Comparison of ENCODE assay signal across 16 cellular contexts in the genomic region with DNA sequence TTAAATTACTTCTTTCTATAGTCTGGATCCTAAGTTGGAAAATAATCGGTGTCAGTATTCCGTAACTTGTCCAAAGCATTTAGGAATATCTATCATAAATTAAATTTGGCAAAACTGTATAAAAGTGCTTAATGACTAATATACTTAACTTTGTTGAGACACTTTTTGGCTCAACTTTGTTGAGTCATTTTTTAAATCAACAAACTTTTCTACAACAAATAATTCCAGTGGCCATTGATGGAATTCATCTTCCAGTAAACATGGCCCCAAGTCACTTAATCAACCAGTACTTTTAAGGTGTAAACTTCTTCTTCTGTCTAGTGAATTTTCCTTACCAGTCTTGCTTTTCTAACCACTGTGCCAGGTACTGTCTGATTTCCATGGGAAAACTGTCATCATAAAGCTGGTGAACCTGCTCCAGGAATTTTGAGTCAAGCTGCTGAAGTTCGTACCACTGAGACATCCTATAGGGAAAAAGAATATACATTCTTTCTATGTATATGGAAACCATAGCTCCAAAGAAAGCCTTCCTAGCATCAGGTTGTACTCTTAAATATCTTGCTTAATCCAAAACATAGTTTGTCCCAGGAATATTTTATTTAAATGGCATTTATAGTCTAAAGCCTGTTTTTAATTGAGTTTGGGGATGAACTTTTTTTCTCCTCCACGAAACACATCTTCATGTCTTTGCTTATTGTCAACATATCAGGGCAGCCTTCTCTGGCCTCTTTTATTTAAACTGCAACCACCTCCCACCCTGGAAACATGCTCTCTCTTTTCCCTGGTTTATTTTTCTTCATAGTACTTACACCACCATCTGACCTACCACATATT. TPM values are rescaled to one million over a fixed set of nuclear protein-coding genes. Genes with fewer than 3 reads are reported as not detected.
DNase-seq lines count a peak whose midpoint lies in the region; ATAC-seq, FAIRE-seq and TF ChIP-seq lines count a peak whose summit lies in the region.
"Had no signal": no experiment of that assay in that cellular context is flagged by ENCODE, and none has a peak within 500 bp of the region (broad histone marks: within the 10 kb centered on the region; RNA-seq: fewer than 3 reads in every experiment).

No MANE protein-coding gene starts in this region.

- DNase-seq in activated naive CD4-positive, alpha-beta T cell treated with anti-CD3 and anti-CD28 coated beads for 36 hours: no peak
- no peak for DNase-seq in activated naive CD4-positive, alpha-beta T cell treated with anti-CD3 and anti-CD28 coated beads, Interleukin-2, amount 50 U/mL, for 16 hours
- peak; percentile 44 for DNase-seq in M059J (ENCODE audit: low read depth)
- peak; percentile 59 for DNase-seq in bronchial epithelial cell (ENCODE audit: low read depth)
- peak; percentile 30 for DNase-seq in renal cortical epithelial cell (ENCODE audit: low read depth)
- DNase-seq in WTC11 (ENCODE audit: low spot score): no peak
- no peak for DNase-seq in SIG-M5 (lab: John Stamatoyannopoulos, UW)
- DNase-seq: DMS 273 treated with DMSO at 0.1 percent for 48 hours, left ventricle myocardium superior, MG63, NCI-H187 treated with DMSO at 0.1 percent for 48 hours, NCI-H510A treated with DMSO at 0.1 percent for 48 hours, upper lobe of left lung had no signal

- no peaks in the 10 kb centered on the region for H3K27me3 ChIP-seq in bronchial epithelial cell (ENCODE audit: control insufficient read depth, insufficient read depth, low read length)
- H3K27me3 ChIP-seq: MG63, upper lobe of left lung had no signal

- H3K9me3 Mint-ChIP-seq in activated naive CD4-positive, alpha-beta T cell treated with anti-CD3 and anti-CD28 coated beads for 36 hours: peaks cover 6% of the 10 kb centered on the region
- no peaks in the 10 kb centered on the region for H3K9me3 Mint-ChIP-seq in WTC11
- H3K9me3 Mint-ChIP-seq: nephron had no signal

- POLR2A ChIA-PET in WTC11 (lab: Charles Lee): no interaction called here

- H3K4me3 ChIP-seq in bronchial epithelial cell (ENCODE audit: low read depth, low read length): no peak overlapping the region
- H3K4me3 ChIP-seq: MG63, upper lobe of left lung had no signal

- H3K27me3 Mint-ChIP-seq in activated naive CD4-positive, alpha-beta T cell treated with anti-CD3 and anti-CD28 coated beads for 36 hours (ENCODE audit: low read depth): no peaks in the 10 kb centered on the region
- H3K27me3 Mint-ChIP-seq in WTC11 (ENCODE audit: low read depth): no peaks in the 10 kb centered on the region

- no peak for ATAC-seq in GM21423 (IDR thresholded peaks at IDR 0.05; ENCODE audit: unreplicated experiment)
- ATAC-seq in WTC11: no peak
- ATAC-seq: left ventricle myocardium superior had no signal

- H3K4me3 Mint-ChIP-seq in activated naive CD4-positive, alpha-beta T cell treated with anti-CD3 and anti-CD28 coated beads for 36 hours: no peak overlapping the region
- no peak overlapping the region for H3K4me3 Mint-ChIP-seq in WTC11
- H3K4me3 Mint-ChIP-seq: nephron had no signal

- H3K36me3 ChIP-seq in bronchial epithelial cell (ENCODE audit: control insufficient read depth, insufficient read depth, low read length): peaks cover 21% of the 10 kb centered on the region

- TF ChIP-seq CTCF in bronchial epithelial cell (IDR thresholded peaks at IDR 0.05; ENCODE audit: insufficient read depth, low read length, severe bottlenecking): no peak
- no peak for TF ChIP-seq CTCF in WTC11 (IDR thresholded peaks at IDR 0.05)

- no peak for FAIRE-seq in bronchial epithelial cell (lab: Jason Lieb, UNC)
- FAIRE-seq: H54 had no signal

- peaks cover 52% of the 10 kb centered on the region for H3K36me3 Mint-ChIP-seq in activated naive CD4-positive, alpha-beta T cell treated with anti-CD3 and anti-CD28 coated beads for 36 hours (ENCODE audit: low read depth)
- peaks cover 37% of the 10 kb centered on the region for H3K36me3 Mint-ChIP-seq in WTC11

- peak overlapping the region; percentile 76 for H3K27ac Mint-ChIP-seq in activated naive CD4-positive, alpha-beta T cell treated with anti-CD3 and anti-CD28 coated beads for 36 hours
- H3K27ac Mint-ChIP-seq in WTC11: no peak overlapping the region
- H3K27ac Mint-ChIP-seq: nephron had no signal

- peaks cover 50% of the 10 kb centered on the region for H3K4me1 Mint-ChIP-seq in activated naive CD4-positive, alpha-beta T cell treated with anti-CD3 and anti-CD28 coated beads for 36 hours (ENCODE audit: low read depth)
- no peaks in the 10 kb centered on the region for H3K4me1 Mint-ChIP-seq in WTC11
- H3K4me1 Mint-ChIP-seq: nephron had no signal

- CTCF ChIA-PET in activated naive CD4-positive, alpha-beta T cell treated with anti-CD3 and anti-CD28 coated beads for 36 hours (lab: Charles Lee): no interaction called here
- CTCF ChIA-PET in WTC11 (lab: Charles Lee): no interaction called here

- intact Hi-C loops in activated naive CD4-positive, alpha-beta T cell treated with anti-CD3 and anti-CD28 coated beads for 36 hours (cut with micrococcal nuclease): no loop called here

TF ChIP-seq in WTC11, 78 proteins besides CTCF, POLR2A, EP300 and RAD21 (continues in another document):
- TF ChIP-seq TCF7 (CRISPR knock-in tag; IDR thresholded peaks at IDR 0.05; ENCODE audit: low read depth) (no peak), CREM (CRISPR knock-in tag; IDR thresholded peaks at IDR 0.05) (no peak), IRF2 (CRISPR knock-in tag; IDR thresholded peaks at IDR 0.05; ENCODE audit: borderline replicate concordance, low read depth) (no peak), ZNF232 (CRISPR knock-in tag; IDR thresholded peaks at IDR 0.05) (no peak), OVOL2 (CRISPR knock-in tag; IDR thresholded peaks at IDR 0.05; ENCODE audit: borderline replicate concordance) (no peak), SMAD4 (CRISPR knock-in tag; IDR thresholded peaks at IDR 0.05) (no peak), HMGXB4 (CRISPR knock-in tag; IDR thresholded peaks at IDR 0.05) (no peak), CBFB (CRISPR knock-in tag; IDR thresholded peaks at IDR 0.05; ENCODE audit: low read depth) (no peak), EMX1 (CRISPR knock-in tag; IDR thresholded peaks at IDR 0.05) (no peak), RELA (CRISPR knock-in tag; IDR thresholded peaks at IDR 0.05; ENCODE audit: borderline replicate concordance) (no peak)
- TF ChIP-seq, protein P1, sequence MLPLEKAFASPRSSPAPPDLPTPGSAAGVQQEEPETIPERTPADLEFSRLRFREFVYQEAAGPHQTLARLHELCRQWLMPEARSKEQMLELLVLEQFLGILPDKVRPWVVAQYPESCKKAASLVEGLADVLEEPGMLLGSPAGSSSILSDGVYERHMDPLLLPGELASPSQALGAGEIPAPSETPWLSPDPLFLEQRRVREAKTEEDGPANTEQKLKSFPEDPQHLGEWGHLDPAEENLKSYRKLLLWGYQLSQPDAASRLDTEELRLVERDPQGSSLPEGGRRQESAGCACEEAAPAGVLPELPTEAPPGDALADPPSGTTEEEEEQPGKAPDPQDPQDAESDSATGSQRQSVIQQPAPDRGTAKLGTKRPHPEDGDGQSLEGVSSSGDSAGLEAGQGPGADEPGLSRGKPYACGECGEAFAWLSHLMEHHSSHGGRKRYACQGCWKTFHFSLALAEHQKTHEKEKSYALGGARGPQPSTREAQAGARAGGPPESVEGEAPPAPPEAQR (CRISPR knock-in tag; IDR thresholded peaks at IDR 0.05): no peak
- TF ChIP-seq, protein P2, sequence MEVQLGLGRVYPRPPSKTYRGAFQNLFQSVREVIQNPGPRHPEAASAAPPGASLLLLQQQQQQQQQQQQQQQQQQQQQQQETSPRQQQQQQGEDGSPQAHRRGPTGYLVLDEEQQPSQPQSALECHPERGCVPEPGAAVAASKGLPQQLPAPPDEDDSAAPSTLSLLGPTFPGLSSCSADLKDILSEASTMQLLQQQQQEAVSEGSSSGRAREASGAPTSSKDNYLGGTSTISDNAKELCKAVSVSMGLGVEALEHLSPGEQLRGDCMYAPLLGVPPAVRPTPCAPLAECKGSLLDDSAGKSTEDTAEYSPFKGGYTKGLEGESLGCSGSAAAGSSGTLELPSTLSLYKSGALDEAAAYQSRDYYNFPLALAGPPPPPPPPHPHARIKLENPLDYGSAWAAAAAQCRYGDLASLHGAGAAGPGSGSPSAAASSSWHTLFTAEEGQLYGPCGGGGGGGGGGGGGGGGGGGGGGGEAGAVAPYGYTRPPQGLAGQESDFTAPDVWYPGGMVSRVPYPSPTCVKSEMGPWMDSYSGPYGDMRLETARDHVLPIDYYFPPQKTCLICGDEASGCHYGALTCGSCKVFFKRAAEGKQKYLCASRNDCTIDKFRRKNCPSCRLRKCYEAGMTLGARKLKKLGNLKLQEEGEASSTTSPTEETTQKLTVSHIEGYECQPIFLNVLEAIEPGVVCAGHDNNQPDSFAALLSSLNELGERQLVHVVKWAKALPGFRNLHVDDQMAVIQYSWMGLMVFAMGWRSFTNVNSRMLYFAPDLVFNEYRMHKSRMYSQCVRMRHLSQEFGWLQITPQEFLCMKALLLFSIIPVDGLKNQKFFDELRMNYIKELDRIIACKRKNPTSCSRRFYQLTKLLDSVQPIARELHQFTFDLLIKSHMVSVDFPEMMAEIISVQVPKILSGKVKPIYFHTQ (CRISPR knock-in tag; IDR thresholded peaks at IDR 0.05): no peak

RNA-seq across cellular contexts. Expression of gene STAT1, which starts 4.2 kb away (rescaled TPM):
- total RNA-seq in activated naive CD4-positive, alpha-beta T cell treated with anti-CD3 and anti-CD28 coated beads for 36 hours: 100 to 1,000 TPM; 376 to 402 TPM
- total RNA-seq in M059J (2014; rRNA removed; shearing (Covaris generic)): 386 and 537 TPM in 2 replicates
- total RNA-seq in bronchial epithelial cell: 29.0 and 50.2 TPM in 2 replicates
- total RNA-seq in renal cortical epithelial cell: 149 and 189 TPM in 2 replicates
- 36.1 to 41.3 TPM (median 39.5 TPM) in 3 replicates for total RNA-seq in WTC11 (2021)

Comparison
In these comparisons a context has a peak if more than half of its experiments do, and no peak if none do; other contexts are left out.
1. DNase-seq: peak in M059J (single experiment), bronchial epithelial cell (single experiment) and renal cortical epithelial cell (single experiment); none in activated naive CD4-positive, alpha-beta T cell treated with anti-CD3 and anti-CD28 coated beads for 36 hours (single experiment), activated naive CD4-positive, alpha-beta T cell treated with anti-CD3 and anti-CD28 coated beads, Interleukin-2, amount 50 U/mL, for 16 hours (single experiment), WTC11 (single experiment) and SIG-M5 (single experiment).